ENCODE assay signal across 15 cellular contexts in genomic region chr15:41949400-41950126, GRCh38. TPM values are rescaled to one million over a fixed set of nuclear protein-coding genes. Genes with fewer than 3 reads are reported as not detected.
DNase-seq lines count a peak whose midpoint lies in the region; ATAC-seq and TF ChIP-seq lines count a peak whose summit lies in the region.
"Had no signal": no experiment of that assay in that cellular context is flagged by ENCODE, and none has a peak within 500 bp of the region (broad histone marks: within the 10 kb centered on the region; RNA-seq: fewer than 3 reads in every experiment).

No MANE protein-coding gene starts in this region.

- peak overlapping the region; percentile 65 for H3K27ac Mint-ChIP-seq in HFFc6
- H3K27ac Mint-ChIP-seq: activated CD4-positive, alpha-beta T cell treated with anti-CD3 and anti-CD28 coated beads for 36 hours had no signal

- H3K4me1 Mint-ChIP-seq in HFFc6 (ENCODE audit: low read depth) = peaks cover 48% of the 10 kb centered on the region
- H3K4me1 Mint-ChIP-seq: activated CD4-positive, alpha-beta T cell treated with anti-CD3 and anti-CD28 coated beads for 36 hours had no signal

- no peak overlapping the region for H3K9ac ChIP-seq in smooth muscle cell (ENCODE audit: low read depth)
- H3K9ac ChIP-seq: KMS-11 had no signal

- DNase-seq in HFFc6 = no peak
- no peak for DNase-seq in brain microvascular endothelial cell
- DNase-seq in lower lobe of right lung = no peak
- DNase-seq in smooth muscle cell (lab: John Stamatoyannopoulos, UW; ENCODE audit: unreplicated experiment) = no peak
- DNase-seq in effector CD8-positive, alpha-beta T cell (lab: John Stamatoyannopoulos, UW) = no peak
- no peak for DNase-seq in NOMO-1 treated with DMSO at 0.1 percent for 48 hours (lab: John Stamatoyannopoulos, UW; ENCODE audit: unreplicated experiment)
- no peak for DNase-seq in OCI-M2 (lab: John Stamatoyannopoulos, UW; ENCODE audit: unreplicated experiment)
- DNase-seq: activated CD4-positive, alpha-beta T cell treated with anti-CD3 and anti-CD28 coated beads for 36 hours; DMS79; midbrain; NCI-H1436; NCI-H524 had no signal

- H2AFZ ChIP-seq in smooth muscle cell (ENCODE audit: low read depth) = no peak overlapping the region

- no peak overlapping the region for H3K4me3 ChIP-seq in brain microvascular endothelial cell (ENCODE audit: low read depth, low read length)
- no peak overlapping the region for H3K4me3 ChIP-seq in lower lobe of right lung
- no peak overlapping the region for H3K4me3 ChIP-seq in smooth muscle cell

- H3K36me3 ChIP-seq in brain microvascular endothelial cell (replicated peaks) (peaks cover 21% of the 10 kb centered on the region), lower lobe of right lung (peaks cover 55% of the 10 kb centered on the region), smooth muscle cell (ENCODE audit: low read depth) (peaks cover 6% of the 10 kb centered on the region)

- in situ Hi-C loops in brain microvascular endothelial cell (cut with HindIII; ENCODE audit: low pct_ligation_motif_present, low sequenced_read_pairs) = no loop called here

- no peaks in the 10 kb centered on the region for H3K27me3 Mint-ChIP-seq in HFFc6 (ENCODE audit: insufficient read depth)
- H3K27me3 Mint-ChIP-seq: activated CD4-positive, alpha-beta T cell treated with anti-CD3 and anti-CD28 coated beads for 36 hours had no signal

- no peaks in the 10 kb centered on the region for H3K9me3 Mint-ChIP-seq in HFFc6

- peak overlapping the region; percentile 44 for H3K27ac ChIP-seq in brain microvascular endothelial cell
- H3K27ac ChIP-seq in lower lobe of right lung = peak overlapping the region; percentile 32
- H3K27ac ChIP-seq in smooth muscle cell (ENCODE audit: low read depth) = peak overlapping the region; percentile 14
- H3K27ac ChIP-seq: C4-2B, KMS-11 had no signal

- 56% methylated on average over 5 of the region's 5 CpGs for WGBS in smooth muscle cell (ENCODE audit: low lambda C conversion rate)

- intact Hi-C loops in lower lobe of right lung (cut with DNase I) = no loop called here

- H3K36me3 Mint-ChIP-seq in HFFc6 (ENCODE audit: low read depth) = peaks cover 5% of the 10 kb centered on the region

- TF ChIP-seq CTCF in HFFc6 (IDR thresholded peaks at IDR 0.05) = no peak
- no peak for TF ChIP-seq CTCF in brain microvascular endothelial cell (IDR thresholded peaks at IDR 0.05; ENCODE audit: low read depth, low read length, missing control alignments)
- TF ChIP-seq CTCF in lower lobe of right lung (IDR thresholded peaks at IDR 0.05) = no peak
- no peak for TF ChIP-seq CTCF in smooth muscle cell (IDR thresholded peaks at IDR 0.05; ENCODE audit: borderline replicate concordance, insufficient read depth, poor library complexity, severe bottlenecking)

- H3K9me3 ChIP-seq in lower lobe of right lung (no peaks in the 10 kb centered on the region), smooth muscle cell (replicated peaks; ENCODE audit: low read depth) (no peaks in the 10 kb centered on the region)

- H3K4me2 ChIP-seq in smooth muscle cell = no peak overlapping the region
- H3K4me2 ChIP-seq: KMS-11 had no signal

- peaks cover under 1% of the 10 kb centered on the region for H3K79me2 ChIP-seq in smooth muscle cell (ENCODE audit: low read depth)

- ATAC-seq in lower lobe of right lung (no peak), GM21619 (IDR thresholded peaks at IDR 0.05; ENCODE audit: unreplicated experiment) (no peak)
- ATAC-seq: activated CD4-positive, alpha-beta T cell treated with anti-CD3 and anti-CD28 coated beads for 36 hours had no signal

- no peaks in the 10 kb centered on the region for H3K27me3 ChIP-seq in brain microvascular endothelial cell (replicated peaks)
- no peaks in the 10 kb centered on the region for H3K27me3 ChIP-seq in lower lobe of right lung (ENCODE audit: low read depth)
- H3K27me3 ChIP-seq in smooth muscle cell (ENCODE audit: low read depth) = no peaks in the 10 kb centered on the region

- H4K20me1 ChIP-seq in smooth muscle cell (ENCODE audit: low read depth) = peaks cover 29% of the 10 kb centered on the region

- no peak overlapping the region for H3K4me3 Mint-ChIP-seq in HFFc6
- H3K4me3 Mint-ChIP-seq: activated CD4-positive, alpha-beta T cell treated with anti-CD3 and anti-CD28 coated beads for 36 hours had no signal

- H3F3A ChIP-seq in smooth muscle cell (ENCODE audit: low read depth) = peaks cover 7% of the 10 kb centered on the region

- H3K4me1 ChIP-seq in lower lobe of right lung (peaks cover 47% of the 10 kb centered on the region), smooth muscle cell (ENCODE audit: low read depth) (peaks cover 9% of the 10 kb centered on the region)

RNA-seq across cellular contexts. Expression of gene EHD4, which starts 22.8 kb away (rescaled TPM):
- total RNA-seq in HFFc6 (2021; fragmentation: NEBNext Ultra II Directional; extraction: Animal tissue kit (Norgen Biotek cat#: 25700)) = 10 to 100 TPM; 14.1 to 21.8 (median 18.1) TPM
- total RNA-seq in lower lobe of right lung (35.0 TPM), smooth muscle cell (11.5 TPM in 2 replicates)
- 15.8 and 19.2 TPM in 2 replicates for polyA plus RNA-seq in smooth muscle cell

RNA-seq across cellular contexts. Expression of gene SPTBN5, which starts 55.7 kb away (rescaled TPM):
- total RNA-seq in HFFc6 (2021; fragmentation: NEBNext Ultra II Directional; extraction: Animal tissue kit (Norgen Biotek cat#: 25700)) = under 1 TPM; 0.16 to 0.34 (median 0.24) TPM
- 2.1 TPM for total RNA-seq in lower lobe of right lung
- total RNA-seq in smooth muscle cell = 0.04 and 0.13 TPM in 2 replicates
- 0.08 and 1.1 TPM in 2 replicates for polyA plus RNA-seq in smooth muscle cell
